Comparison of ENCODE assay signal across 8 cellular contexts in genomic region chr3:6769532-6770375, GRCh38.
DNase-seq lines count a peak whose midpoint lies in the region; TF ChIP-seq lines count a peak whose summit lies in the region.
"Not testable (repeated sequence)": the region's sequence is repeated elsewhere in the genome, so short reads cannot be mapped to it uniquely, and the experiment has no call there.

No MANE protein-coding gene starts in this region.

- POLR2A ChIA-PET in MCF 10A (lab: Yijun Ruan, JAX), result interaction anchor here (0.8 kb wide), 1 partner anchor 92 kb away, joined by 3 read pairs; no protein-coding TSS in a partner anchor

- DNase-seq in DMS53 (lab: John Stamatoyannopoulos, UW) (peak; percentile 66), HAP-1 (ENCODE audit: low spot score in 2 of 2) (peak in 1 of 2 experiments; percentile 78), NCI-H1436 (lab: John Stamatoyannopoulos, UW) (peak; percentile 25), NCI-H748 (lab: John Stamatoyannopoulos, UW; ENCODE audit: unreplicated experiment) (peak; percentile 78), SK-MEL-5 (ENCODE audit: low read depth, low spot score) (peak; percentile 21)
- DNase-seq in MCF 10A (ENCODE audit: unreplicated experiment); progenitor cell of endocrine pancreas (ENCODE audit: low spot score, unreplicated experiment): not testable (repeated sequence)

- in situ Hi-C loops in HAP-1 (cut with MboI; ENCODE audit: low sequenced_read_pairs); SK-MEL-5 (cut with HindIII; ENCODE audit: low pct_unique_long_range_greater_than_20kb, low sequenced_read_pairs): not testable (repeated sequence)

- peak overlapping the region; percentile 65 for H3K27ac Mint-ChIP-seq in MCF 10A (ENCODE audit: low read depth, unreplicated experiment)
- H3K27ac Mint-ChIP-seq in progenitor cell of endocrine pancreas, result peak overlapping the region; percentile 56

- peaks cover 17% of the 10 kb centered on the region for H3K4me1 ChIP-seq in HAP-1
- not testable (repeated sequence) for H3K4me1 ChIP-seq in mucosa of rectum (ENCODE audit: control insufficient read depth in 2 of 2, insufficient read depth in 2 of 2, low read length in 2 of 2)

- H3K4me3 ChIP-seq in HAP-1 (peak overlapping the region; percentile 28), mucosa of rectum (ENCODE audit: low read length in 2 of 2) (peak overlapping the region; percentile 37 to 43)

- not testable (repeated sequence) for H3K27me3 Mint-ChIP-seq in MCF 10A (ENCODE audit: insufficient read depth, unreplicated experiment); progenitor cell of endocrine pancreas

- CTCF ChIA-PET in MCF 10A (lab: Yijun Ruan, JAX), result not testable (repeated sequence)

- not testable (repeated sequence) for BruUV-seq in MCF 10A (replicated peaks; lab: Mats Ljungman, UMichigan)

- H3K27ac ChIP-seq in mucosa of rectum (ENCODE audit: low read depth in 2 of 2, low read length in 2 of 2), result peak overlapping the region; percentile 38 to 58

- not testable (repeated sequence) for H3K9me3 Mint-ChIP-seq in MCF 10A (ENCODE audit: unreplicated experiment); progenitor cell of endocrine pancreas (ENCODE audit: low read depth)

- not testable (repeated sequence) for H3K9me3 ChIP-seq in HAP-1; mucosa of rectum (ENCODE audit: control insufficient read depth in 2 of 2, low read length in 2 of 2)

- not testable (repeated sequence) for TF ChIP-seq CTCF in MCF 10A (IDR thresholded peaks at IDR 0.05; ENCODE audit: unreplicated experiment); progenitor cell of endocrine pancreas (IDR thresholded peaks at IDR 0.05; ENCODE audit: unreplicated experiment)

- H3K9ac ChIP-seq in mucosa of rectum (ENCODE audit: low read depth in 1 of 2, low read length in 2 of 2), result not testable (repeated sequence)

- H3K4me3 Mint-ChIP-seq in MCF 10A (ENCODE audit: unreplicated experiment), result not testable (repeated sequence)
- H3K4me3 Mint-ChIP-seq in progenitor cell of endocrine pancreas (ENCODE audit: low read depth), result peak overlapping the region; percentile 68

- H3K27me3 ChIP-seq in HAP-1 (ENCODE audit: low read depth); mucosa of rectum (ENCODE audit: control insufficient read depth in 2 of 2, insufficient read depth in 2 of 2, low read length in 2 of 2): not testable (repeated sequence)

- intact Hi-C loops in MCF 10A (cut with micrococcal nuclease), result not testable (repeated sequence)

- H3K36me3 ChIP-seq in HAP-1 (replicated peaks); mucosa of rectum (ENCODE audit: control insufficient read depth in 2 of 2, insufficient read depth in 2 of 2, low read length in 2 of 2): not testable (repeated sequence)

- peaks cover 15% of the 10 kb centered on the region for H3K4me1 Mint-ChIP-seq in MCF 10A (ENCODE audit: insufficient read depth, unreplicated experiment)
- not testable (repeated sequence) for H3K4me1 Mint-ChIP-seq in progenitor cell of endocrine pancreas (ENCODE audit: low read depth)

- H3K36me3 Mint-ChIP-seq in MCF 10A (ENCODE audit: insufficient read depth, unreplicated experiment); progenitor cell of endocrine pancreas (ENCODE audit: insufficient read depth): not testable (repeated sequence)
